Comparison of ENCODE assay signal across 38 cellular contexts in genomic region chr6:73293331-73293730, GRCh38.
"Had no signal": no experiment of that assay in that cellular context is flagged by ENCODE, and none has a peak within 500 bp of the region (broad histone marks: within the 10 kb centered on the region; RNA-seq: fewer than 3 reads in every experiment).

No MANE protein-coding gene starts in this region.

- H3K4me3 ChIP-seq: adrenal gland, ascending aorta, body of pancreas, breast epithelium, cardiac muscle cell had no signal

- H3K36me3 Mint-ChIP-seq: activated naive CD4-positive, alpha-beta T cell treated with anti-CD3 and anti-CD28 coated beads, Interleukin-2, amount 50 U/mL, for 24 hours had no signal

- ATAC-seq: activated naive CD4-positive, alpha-beta T cell treated with anti-CD3 and anti-CD28 coated beads, Interleukin-2, amount 50 U/mL, for 72 hours; activated naive CD8-positive, alpha-beta T cell treated with anti-CD3 and anti-CD28 coated beads, Interleukin-2, amount 50 U/mL, for 24 hours; activated T-cell treated with anti-CD3 and anti-CD28 coated beads, Interleukin-2, amount 50 U/mL, for 4 hours; activated T-cell treated with anti-CD3 and anti-CD28 coated beads, Interleukin-2, amount 50 U/mL, for 72 hours; activated T-helper 17 cell treated with anti-CD3 and anti-CD28 coated beads, Interleukin-2, amount 50 U/mL, for 72 hours; body of pancreas had no signal

- H3K27me3 ChIP-seq: adrenal gland, ascending aorta, body of pancreas, brain microvascular endothelial cell, breast epithelium, cardiac muscle cell had no signal

- H3K4me3 Mint-ChIP-seq: activated naive CD4-positive, alpha-beta T cell treated with anti-CD3 and anti-CD28 coated beads for 36 hours; activated naive CD4-positive, alpha-beta T cell treated with anti-CD3 and anti-CD28 coated beads, Interleukin-2, amount 10 ng/mL, durations not matched to agents 7 days and 5 days; activated naive CD4-positive, alpha-beta T cell treated with anti-CD3 and anti-CD28 coated beads, Interleukin-2, amount 50 U/mL, for 24 hours; activated naive CD8-positive, alpha-beta T cell; activated naive CD8-positive, alpha-beta T cell treated with anti-CD3 and anti-CD28 coated beads for 36 hours; activated naive CD8-positive, alpha-beta T cell treated with anti-CD3 and anti-CD28 coated beads, Interleukin-2, amount 10 ng/mL, durations not matched to agents 7 days and 5 days; activated naive CD8-positive, alpha-beta T cell treated with anti-CD3 and anti-CD28 coated beads, Interleukin-2, amount 50 U/mL, for 24 hours; activated T-cell treated with anti-CD3 and anti-CD28 coated beads, Interleukin-2, amount 50 U/mL, for 4 hours; activated T-cell treated with anti-CD3 and anti-CD28 coated beads, Interleukin-2, amount 50 U/mL, for 72 hours; activated T-helper 1 cell treated with anti-CD3 and anti-CD28 coated beads, Interleukin-12 subunit alpha, Interleukin-12 subunit beta, Interleukin-2, Interleukin-4 antibody, amounts not matched to agents 30 ng/mL and 10 ng/mL and 1 ng/mL, durations not matched to agents 14 hours and 24 hours and 36 hours; activated T-helper 17 cell treated with anti-CD3 and anti-CD28 coated beads, Interleukin-2, amount 50 U/mL, for 72 hours; brain; central memory CD8-positive, alpha-beta T cell had no signal

- H3K27ac Mint-ChIP-seq: activated naive CD4-positive, alpha-beta T cell treated with anti-CD3 and anti-CD28 coated beads for 36 hours; activated naive CD4-positive, alpha-beta T cell treated with anti-CD3 and anti-CD28 coated beads, Interleukin-2, amount 10 ng/mL, durations not matched to agents 7 days and 5 days; activated naive CD4-positive, alpha-beta T cell treated with anti-CD3 and anti-CD28 coated beads, Interleukin-2, amount 50 U/mL, for 24 hours; activated naive CD8-positive, alpha-beta T cell; activated naive CD8-positive, alpha-beta T cell treated with anti-CD3 and anti-CD28 coated beads for 36 hours; activated naive CD8-positive, alpha-beta T cell treated with anti-CD3 and anti-CD28 coated beads, Interleukin-2, amount 10 ng/mL, durations not matched to agents 7 days and 5 days; activated naive CD8-positive, alpha-beta T cell treated with anti-CD3 and anti-CD28 coated beads, Interleukin-2, amount 50 U/mL, for 24 hours; activated T-cell treated with anti-CD3 and anti-CD28 coated beads, Interleukin-2, amount 50 U/mL, for 72 hours; activated T-helper 1 cell treated with anti-CD3 and anti-CD28 coated beads, Interleukin-12 subunit alpha, Interleukin-12 subunit beta, Interleukin-2, Interleukin-4 antibody, amounts not matched to agents 30 ng/mL and 10 ng/mL and 1 ng/mL, durations not matched to agents 14 hours and 24 hours and 36 hours; activated T-helper 17 cell treated with anti-CD3 and anti-CD28 coated beads, Interleukin-2, amount 50 U/mL, for 72 hours; activated T-helper 2 cell treated with anti-CD3 and anti-CD28 coated beads, Interferon-gamma antibody, Interleukin-2, Interleukin-4, amounts not matched to agents 10 μg/mL and 5 μg/mL and 100 μg/mL, durations not matched to agents 14 hours and 24 hours and 36 hours; brain had no signal

- FAIRE-seq: astrocyte, bronchial epithelial cell had no signal

- H3K27me3 Mint-ChIP-seq: activated naive CD4-positive, alpha-beta T cell treated with anti-CD3 and anti-CD28 coated beads, Interleukin-2, amount 10 ng/mL, durations not matched to agents 7 days and 5 days; activated naive CD4-positive, alpha-beta T cell treated with anti-CD3 and anti-CD28 coated beads, Interleukin-2, amount 50 U/mL, for 24 hours; activated naive CD8-positive, alpha-beta T cell; activated naive CD8-positive, alpha-beta T cell treated with anti-CD3 and anti-CD28 coated beads for 36 hours; activated naive CD8-positive, alpha-beta T cell treated with anti-CD3 and anti-CD28 coated beads, Interleukin-2, amount 10 ng/mL, durations not matched to agents 7 days and 5 days; activated naive CD8-positive, alpha-beta T cell treated with anti-CD3 and anti-CD28 coated beads, Interleukin-2, amount 50 U/mL, for 24 hours; activated T-helper 17 cell treated with anti-CD3 and anti-CD28 coated beads, Interleukin-2, amount 50 U/mL, for 72 hours; brain; central memory CD8-positive, alpha-beta T cell had no signal

- H3K4me1 Mint-ChIP-seq: activated naive CD4-positive, alpha-beta T cell treated with anti-CD3 and anti-CD28 coated beads, Interleukin-2, amount 10 ng/mL, durations not matched to agents 7 days and 5 days; activated naive CD4-positive, alpha-beta T cell treated with anti-CD3 and anti-CD28 coated beads, Interleukin-2, amount 50 U/mL, for 24 hours; activated naive CD8-positive, alpha-beta T cell treated with anti-CD3 and anti-CD28 coated beads for 36 hours; activated naive CD8-positive, alpha-beta T cell treated with anti-CD3 and anti-CD28 coated beads, Interleukin-2, amount 10 ng/mL, durations not matched to agents 7 days and 5 days; activated naive CD8-positive, alpha-beta T cell treated with anti-CD3 and anti-CD28 coated beads, Interleukin-2, amount 50 U/mL, for 24 hours; activated T-helper 17 cell treated with anti-CD3 and anti-CD28 coated beads, Interleukin-2, amount 50 U/mL, for 72 hours; brain; central memory CD8-positive, alpha-beta T cell had no signal

- H3K9me3 ChIP-seq: adrenal gland, ascending aorta, body of pancreas, breast epithelium had no signal

- H3K27ac ChIP-seq: adrenal gland, ascending aorta, body of pancreas, brain microvascular endothelial cell, breast epithelium, cardiac muscle cell had no signal

- H3K9me3 Mint-ChIP-seq: activated naive CD4-positive, alpha-beta T cell treated with anti-CD3 and anti-CD28 coated beads, Interleukin-2, amount 50 U/mL, for 24 hours; activated naive CD4-positive, alpha-beta T cell treated with anti-CD3 and anti-CD28 coated beads, Interleukin-2, amount 50 U/mL, for 72 hours; activated naive CD8-positive, alpha-beta T cell treated with anti-CD3 and anti-CD28 coated beads for 36 hours; activated naive CD8-positive, alpha-beta T cell treated with anti-CD3 and anti-CD28 coated beads, Interleukin-2, amount 50 U/mL, for 24 hours; activated T-cell treated with anti-CD3 and anti-CD28 coated beads, Interleukin-2, amount 50 U/mL, for 4 hours; activated T-helper 17 cell treated with anti-CD3 and anti-CD28 coated beads, Interleukin-2, amount 50 U/mL, for 72 hours; central memory CD8-positive, alpha-beta T cell had no signal

- H3K36me3 ChIP-seq: adrenal gland, ascending aorta, brain microvascular endothelial cell, breast epithelium had no signal

- H3K4me1 ChIP-seq: adrenal gland, ascending aorta, body of pancreas, breast epithelium had no signal

- DNase-seq: activated effector memory CD4-positive, alpha-beta T cell treated with anti-CD3 and anti-CD28 coated beads, Interleukin-2, amount 50 U/mL, for 16 hours; activated effector memory CD4-positive, alpha-beta T cell treated with Interleukin-2 at 50 U/mL for 16 hours; activated gamma-delta T cell; activated gamma-delta T cell treated with Interleukin-2 at 50 U/mL for 16 hours; activated naive CD4-positive, alpha-beta T cell; activated naive CD4-positive, alpha-beta T cell treated with anti-CD3 and anti-CD28 coated beads for 36 hours; activated naive CD4-positive, alpha-beta T cell treated with anti-CD3 and anti-CD28 coated beads, Interleukin-2, amount 10 ng/mL, durations not matched to agents 7 days and 5 days; activated naive CD4-positive, alpha-beta T cell treated with anti-CD3 and anti-CD28 coated beads, Interleukin-2, amount 50 U/mL, for 16 hours; activated naive CD4-positive, alpha-beta T cell treated with Interleukin-2 at 50 U/mL for 16 hours; activated naive CD8-positive, alpha-beta T cell treated with anti-CD3 and anti-CD28 coated beads for 36 hours; activated naive CD8-positive, alpha-beta T cell treated with anti-CD3 and anti-CD28 coated beads, Interleukin-2, amount 10 ng/mL, durations not matched to agents 7 days and 5 days; activated naive CD8-positive, alpha-beta T cell treated with anti-CD3 and anti-CD28 coated beads, Interleukin-2, amount 50 U/mL, for 24 hours; activated T-cell treated with anti-CD3 and anti-CD28 coated beads, Interleukin-2, amount 50 U/mL, for 4 hours; activated T-cell treated with anti-CD3 and anti-CD28 coated beads, Interleukin-2, amount 50 U/mL, for 48 hours; activated T-cell treated with anti-CD3 and anti-CD28 coated beads, Interleukin-2, amount 50 U/mL, for 72 hours; adrenal gland; amniotic stem cell; amygdala; anterior cingulate cortex; aorta; body of pancreas; brain microvascular endothelial cell; caudate nucleus; central memory CD4-positive, alpha-beta T cell; cerebellar nuclear complex had no signal
